Comparison of ENCODE assay signal across 11 cellular contexts in the genomic region with DNA sequence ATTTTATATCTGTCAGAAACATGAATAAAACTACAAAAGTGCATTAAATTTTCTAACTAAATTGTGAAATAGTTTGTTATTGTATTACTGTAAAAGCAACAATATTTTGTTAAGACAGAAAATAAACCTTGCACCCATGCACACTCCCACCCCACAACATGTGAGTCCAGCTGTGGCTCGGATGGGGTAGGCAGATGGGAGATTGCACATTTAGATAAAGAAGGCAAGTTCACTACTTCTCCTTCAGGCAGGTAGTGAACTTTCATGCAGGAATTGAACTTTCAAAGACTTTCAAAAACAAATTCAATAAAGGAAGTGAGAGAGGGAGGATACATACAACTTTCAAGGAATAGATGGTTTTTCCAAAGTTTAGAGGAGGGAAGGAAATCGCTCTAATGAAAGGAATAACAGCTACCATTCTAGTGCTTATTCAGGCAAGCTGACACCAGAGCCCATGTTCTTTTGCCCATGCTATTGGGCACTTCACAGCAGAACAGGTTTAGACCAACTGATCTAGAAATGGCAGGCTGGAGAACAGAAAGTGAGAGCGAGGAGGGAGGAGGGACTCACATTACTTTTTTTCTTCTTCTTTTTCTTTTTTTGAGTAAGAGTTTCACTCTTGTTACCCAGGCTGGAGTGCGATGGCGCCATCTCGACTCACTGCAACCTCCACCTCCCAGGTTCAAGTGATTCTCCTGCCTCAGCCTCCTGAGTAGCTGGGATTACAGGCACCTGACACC. TPM values are rescaled to one million over a fixed set of nuclear protein-coding genes. Genes with fewer than 3 reads are reported as not detected.
A peak's percentile ranks its signal among the peaks of the same experiment; 100 is the strongest.
DNase-seq lines count a peak whose midpoint lies in the region; ATAC-seq and TF ChIP-seq lines count a peak whose summit lies in the region.
"Had no signal": no experiment of that assay in that cellular context is flagged by ENCODE, and none has a peak within 500 bp of the region (broad histone marks: within the 10 kb centered on the region; RNA-seq: fewer than 3 reads in every experiment).

No MANE protein-coding gene starts in this region.

- peaks cover 44% of the 10 kb centered on the region for H3K4me1 Mint-ChIP-seq in activated CD8-positive, alpha-beta memory T cell treated with anti-CD3 and anti-CD28 coated beads, Interleukin-2, amount 10 ng/mL, durations not matched to agents 7 days and 5 days
- peaks cover 6% of the 10 kb centered on the region for H3K4me1 Mint-ChIP-seq in progenitor cell of endocrine pancreas (ENCODE audit: low read depth)

- no peaks in the 10 kb centered on the region for H3K36me3 ChIP-seq in prostate gland

- H3K27ac Mint-ChIP-seq in activated CD8-positive, alpha-beta memory T cell treated with anti-CD3 and anti-CD28 coated beads, Interleukin-2, amount 10 ng/mL, durations not matched to agents 7 days and 5 days, result peak overlapping the region; percentile 25
- no peak overlapping the region for H3K27ac Mint-ChIP-seq in progenitor cell of endocrine pancreas
- H3K27ac Mint-ChIP-seq: activated naive CD8-positive, alpha-beta T cell treated with anti-CD3 and anti-CD28 coated beads, Interleukin-2, amount 10 ng/mL, durations not matched to agents 7 days and 5 days had no signal

- DNase-seq in activated CD8-positive, alpha-beta memory T cell treated with anti-CD3 and anti-CD28 coated beads, Interleukin-2, amount 10 ng/mL, durations not matched to agents 7 days and 5 days, result peak; percentile 56
- DNase-seq in activated CD8-positive, alpha-beta memory T cell treated with anti-CD3 and anti-CD28 coated beads, Interleukin-2, amount 50 U/mL, for 48 hours, result no peak
- DNase-seq in stimulated activated CD4-positive, alpha-beta T cell treated with anti-CD3 and anti-CD28 coated beads, Interleukin-4, amount 100 ng/mL, for 24 hours, result peak; percentile 18
- DNase-seq in substantia nigra (lab: John Stamatoyannopoulos, UW) (no peak), prostate gland (ENCODE audit: low spot score) (no peak), progenitor cell of endocrine pancreas (ENCODE audit: low spot score, unreplicated experiment) (no peak)
- DNase-seq: activated naive CD8-positive, alpha-beta T cell treated with anti-CD3 and anti-CD28 coated beads, Interleukin-2, amount 10 ng/mL, durations not matched to agents 7 days and 5 days; AML-193; foreskin fibroblast had no signal

- H3K9me3 Mint-ChIP-seq in activated CD8-positive, alpha-beta memory T cell treated with anti-CD3 and anti-CD28 coated beads, Interleukin-2, amount 10 ng/mL, durations not matched to agents 7 days and 5 days (ENCODE audit: low read depth), result no peaks in the 10 kb centered on the region
- H3K9me3 Mint-ChIP-seq in progenitor cell of endocrine pancreas (ENCODE audit: low read depth), result no peaks in the 10 kb centered on the region
- H3K9me3 Mint-ChIP-seq: activated naive CD8-positive, alpha-beta T cell treated with anti-CD3 and anti-CD28 coated beads, Interleukin-2, amount 10 ng/mL, durations not matched to agents 7 days and 5 days had no signal

- H3K27ac ChIP-seq in substantia nigra (ENCODE audit: low read depth, low read length, poor library complexity, severe bottlenecking) (no peak overlapping the region), prostate gland (no peak overlapping the region)

- H3K27me3 ChIP-seq in prostate gland (replicated peaks; ENCODE audit: insufficient read depth), result no peaks in the 10 kb centered on the region

- ATAC-seq in activated CD8-positive, alpha-beta memory T cell treated with anti-CD3 and anti-CD28 coated beads, Interleukin-2, amount 10 ng/mL, durations not matched to agents 7 days and 5 days, result no peak
- ATAC-seq in GM21786 (IDR thresholded peaks at IDR 0.05; ENCODE audit: unreplicated experiment) (peak; percentile 36), HG03571 (IDR thresholded peaks at IDR 0.05; ENCODE audit: unreplicated experiment) (peak; percentile 40)

- H3K4me1 ChIP-seq in prostate gland (replicated peaks), result no peaks in the 10 kb centered on the region

- no peak for TF ChIP-seq CTCF in prostate gland (IDR thresholded peaks at IDR 0.05)
- no peak for TF ChIP-seq CTCF in progenitor cell of endocrine pancreas (IDR thresholded peaks at IDR 0.05; ENCODE audit: unreplicated experiment)

- no peaks in the 10 kb centered on the region for H3K9me3 ChIP-seq in prostate gland

- peaks cover 5% of the 10 kb centered on the region for H3K27me3 Mint-ChIP-seq in activated CD8-positive, alpha-beta memory T cell treated with anti-CD3 and anti-CD28 coated beads, Interleukin-2, amount 10 ng/mL, durations not matched to agents 7 days and 5 days
- H3K27me3 Mint-ChIP-seq in progenitor cell of endocrine pancreas, result peaks cover 72% of the 10 kb centered on the region

- intact Hi-C loops in prostate gland (cut with DNase I), result no loop called here

- no peak for TF ChIP-seq POLR2A in prostate gland (IDR thresholded peaks at IDR 0.05)

- CTCF ChIA-PET in activated CD8-positive, alpha-beta memory T cell treated with anti-CD3 and anti-CD28 coated beads, Interleukin-2, amount 10 ng/mL, durations not matched to agents 7 days and 5 days (lab: Charles Lee), result interaction anchor here (2.9 kb wide), 1 partner anchor 12 kb away, joined by 14 read pairs; no protein-coding TSS in a partner anchor

- H3K36me3 Mint-ChIP-seq in activated CD8-positive, alpha-beta memory T cell treated with anti-CD3 and anti-CD28 coated beads, Interleukin-2, amount 10 ng/mL, durations not matched to agents 7 days and 5 days, result peaks cover 7% of the 10 kb centered on the region
- no peaks in the 10 kb centered on the region for H3K36me3 Mint-ChIP-seq in progenitor cell of endocrine pancreas (ENCODE audit: insufficient read depth)

- no peak overlapping the region for H3K4me3 ChIP-seq in prostate gland

- no peak overlapping the region for H3K4me3 Mint-ChIP-seq in activated CD8-positive, alpha-beta memory T cell treated with anti-CD3 and anti-CD28 coated beads, Interleukin-2, amount 10 ng/mL, durations not matched to agents 7 days and 5 days
- no peak overlapping the region for H3K4me3 Mint-ChIP-seq in progenitor cell of endocrine pancreas (ENCODE audit: low read depth)
- H3K4me3 Mint-ChIP-seq: activated naive CD8-positive, alpha-beta T cell treated with anti-CD3 and anti-CD28 coated beads, Interleukin-2, amount 10 ng/mL, durations not matched to agents 7 days and 5 days had no signal

- 65% methylated on average over 6 of the region's 6 CpGs for WGBS in prostate gland

RNA-seq across cellular contexts. Expression of a gene that starts 28.5 kb away (rescaled TPM):
- total RNA-seq in activated CD8-positive, alpha-beta memory T cell treated with anti-CD3 and anti-CD28 coated beads, Interleukin-2, amount 10 ng/mL, durations not matched to agents 7 days and 5 days, result 100 to 1,000 TPM; 151 to 176 TPM
- 100 to 1,000 TPM; 198 to 212 TPM for total RNA-seq in prostate gland
- total RNA-seq in progenitor cell of endocrine pancreas, result 115 and 116 TPM in 2 replicates

RNA-seq across cellular contexts. Expression of a gene that starts 58.9 kb away (rescaled TPM):
- 10 to 100 TPM; 14.7 to 23.0 TPM for total RNA-seq in activated CD8-positive, alpha-beta memory T cell treated with anti-CD3 and anti-CD28 coated beads, Interleukin-2, amount 10 ng/mL, durations not matched to agents 7 days and 5 days
- 10 to 100 TPM; 13.2 to 25.8 TPM for total RNA-seq in prostate gland
- 23.7 and 28.1 TPM in 2 replicates for total RNA-seq in progenitor cell of endocrine pancreas

Comparison
In these comparisons a context has a peak if more than half of its experiments do, and no peak if none do; other contexts are left out.
1. DNase-seq: peak in activated CD8-positive, alpha-beta memory T cell treated with anti-CD3 and anti-CD28 coated beads, Interleukin-2, amount 10 ng/mL, durations not matched to agents 7 days and 5 days (single experiment) and stimulated activated CD4-positive, alpha-beta T cell treated with anti-CD3 and anti-CD28 coated beads, Interleukin-4, amount 100 ng/mL, for 24 hours (single experiment); none in activated CD8-positive, alpha-beta memory T cell treated with anti-CD3 and anti-CD28 coated beads, Interleukin-2, amount 50 U/mL, for 48 hours (single experiment), substantia nigra (0 of 49), prostate gland (single experiment) and progenitor cell of endocrine pancreas (single experiment).